In the genomic region with DNA sequence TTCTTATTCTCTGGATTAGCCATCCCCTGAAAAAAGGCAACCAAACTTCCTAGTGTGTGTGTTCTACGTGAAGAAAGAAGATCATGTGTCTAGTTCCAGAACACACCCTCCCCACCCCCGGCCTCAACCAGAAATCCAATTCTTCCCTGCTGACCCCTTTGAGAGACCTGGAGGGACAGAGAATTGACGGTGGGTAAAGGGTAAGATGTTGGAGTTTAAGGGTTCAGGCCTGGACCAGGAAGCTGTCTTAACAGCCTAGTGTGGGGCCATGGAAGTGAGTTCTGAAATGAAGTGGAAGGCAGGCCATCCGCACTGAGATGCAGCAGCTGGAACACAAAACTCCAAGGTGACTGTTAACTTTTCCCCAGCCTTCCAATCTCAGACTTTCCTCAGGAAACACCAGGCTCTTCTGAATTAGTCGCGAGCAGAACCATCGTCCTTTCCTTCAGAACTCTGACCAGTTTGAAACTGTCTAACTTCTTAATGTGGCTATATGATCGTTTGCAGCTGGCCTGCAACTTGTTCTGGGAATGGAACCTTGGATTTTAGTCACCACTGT, we compare ENCODE assay signal across 1 cellular context.
A peak's percentile ranks its signal among the peaks of the same experiment; 100 is the strongest.
TF ChIP-seq lines count a peak whose summit lies in the region.

No MANE protein-coding gene starts in this region.

TF ChIP-seq in GM12878, 131 proteins besides CTCF, POLR2A, EP300 and RAD21:
- TF ChIP-seq MTA3 (IDR thresholded peaks at IDR 0.05; ENCODE audit: borderline replicate concordance, low read length) = 0 out of 2 replicates have a peak, but pooled peaks have one; percentile 15
- no peak for TF ChIP-seq FOXK2 (IDR thresholded peaks at IDR 0.05)
- 0 out of 2 replicates have a peak, but pooled peaks have one; percentile 17 for TF ChIP-seq RAD51 (IDR thresholded peaks at IDR 0.05)
- TF ChIP-seq E2F8 (IDR thresholded peaks at IDR 0.05; ENCODE audit: low read depth, partially characterized antibody) = no peak
- TF ChIP-seq HDAC6 (IDR thresholded peaks at IDR 0.05; ENCODE audit: unreplicated experiment) = no peak
- no peak for TF ChIP-seq CHD4 (IDR thresholded peaks at IDR 0.05)
- TF ChIP-seq TCF3 (IDR thresholded peaks at IDR 0.05; ENCODE audit: borderline replicate concordance, insufficient read depth, low read depth, low read length) = 0 out of 2 replicates have a peak, but pooled peaks have one; percentile 25
- no peak for TF ChIP-seq CREB1 (IDR thresholded peaks at IDR 0.05; ENCODE audit: low read depth)
- TF ChIP-seq PAX5 (IDR thresholded peaks at IDR 0.05; ENCODE audit: borderline replicate concordance, low read depth, low read length) = no peak
- no peak for TF ChIP-seq SMAD1 (IDR thresholded peaks at IDR 0.05; ENCODE audit: low read depth, partially characterized antibody)
- TF ChIP-seq, protein P1, sequence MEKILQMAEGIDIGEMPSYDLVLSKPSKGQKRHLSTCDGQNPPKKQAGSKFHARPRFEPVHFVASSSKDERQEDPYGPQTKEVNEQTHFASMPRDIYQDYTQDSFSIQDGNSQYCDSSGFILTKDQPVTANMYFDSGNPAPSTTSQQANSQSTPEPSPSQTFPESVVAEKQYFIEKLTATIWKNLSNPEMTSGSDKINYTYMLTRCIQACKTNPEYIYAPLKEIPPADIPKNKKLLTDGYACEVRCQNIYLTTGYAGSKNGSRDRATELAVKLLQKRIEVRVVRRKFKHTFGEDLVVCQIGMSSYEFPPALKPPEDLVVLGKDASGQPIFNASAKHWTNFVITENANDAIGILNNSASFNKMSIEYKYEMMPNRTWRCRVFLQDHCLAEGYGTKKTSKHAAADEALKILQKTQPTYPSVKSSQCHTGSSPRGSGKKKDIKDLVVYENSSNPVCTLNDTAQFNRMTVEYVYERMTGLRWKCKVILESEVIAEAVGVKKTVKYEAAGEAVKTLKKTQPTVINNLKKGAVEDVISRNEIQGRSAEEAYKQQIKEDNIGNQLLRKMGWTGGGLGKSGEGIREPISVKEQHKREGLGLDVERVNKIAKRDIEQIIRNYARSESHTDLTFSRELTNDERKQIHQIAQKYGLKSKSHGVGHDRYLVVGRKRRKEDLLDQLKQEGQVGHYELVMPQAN (conservative IDR thresholded peaks at IDR 0.05) = no peak
TF ChIP-seq in GM12878: peak in this region for 3.
